In the genomic region with DNA sequence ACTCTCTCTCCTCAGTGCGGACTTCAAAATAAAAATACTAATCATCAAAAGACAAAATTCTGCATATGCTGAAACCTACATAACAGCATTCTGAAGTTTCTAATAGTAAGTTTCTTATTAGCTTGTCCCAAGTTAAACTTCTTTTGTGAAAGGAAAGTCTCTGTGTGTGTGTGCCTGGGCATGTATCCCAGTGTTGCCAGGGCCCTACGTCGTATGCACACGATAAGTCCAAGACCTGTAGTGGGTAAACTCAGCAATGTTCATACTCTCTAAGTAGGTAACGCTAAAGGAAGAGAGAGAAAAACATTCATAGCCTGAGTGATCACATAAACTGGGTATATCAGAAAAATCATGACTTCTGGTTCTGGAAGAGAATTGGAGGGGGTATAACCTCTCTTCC, we compare ENCODE assay signal across 34 cellular contexts.
"Had no signal": no experiment of that assay in that cellular context is flagged by ENCODE, and none has a peak within 500 bp of the region (broad histone marks: within the 10 kb centered on the region; RNA-seq: fewer than 3 reads in every experiment).

No MANE protein-coding gene starts in this region.

- DNase-seq: activated effector memory CD4-positive, alpha-beta T cell treated with anti-CD3 and anti-CD28 coated beads, Interleukin-2, amount 50 U/mL, for 16 hours; activated effector memory CD4-positive, alpha-beta T cell treated with Interleukin-2 at 50 U/mL for 16 hours; activated gamma-delta T cell; activated gamma-delta T cell treated with Interleukin-2 at 50 U/mL for 16 hours; activated naive CD4-positive, alpha-beta T cell; activated naive CD4-positive, alpha-beta T cell treated with anti-CD3 and anti-CD28 coated beads for 36 hours; activated naive CD4-positive, alpha-beta T cell treated with anti-CD3 and anti-CD28 coated beads, Interleukin-2, amount 10 ng/mL, durations not matched to agents 7 days and 5 days; activated naive CD4-positive, alpha-beta T cell treated with anti-CD3 and anti-CD28 coated beads, Interleukin-2, amount 50 U/mL, for 16 hours; activated naive CD4-positive, alpha-beta T cell treated with Interleukin-2 at 50 U/mL for 16 hours; activated naive CD8-positive, alpha-beta T cell treated with anti-CD3 and anti-CD28 coated beads for 36 hours; activated naive CD8-positive, alpha-beta T cell treated with anti-CD3 and anti-CD28 coated beads, Interleukin-2, amount 10 ng/mL, durations not matched to agents 7 days and 5 days; activated naive CD8-positive, alpha-beta T cell treated with anti-CD3 and anti-CD28 coated beads, Interleukin-2, amount 50 U/mL, for 24 hours; activated T-cell treated with anti-CD3 and anti-CD28 coated beads, Interleukin-2, amount 50 U/mL, for 1 hour; activated T-cell treated with anti-CD3 and anti-CD28 coated beads, Interleukin-2, amount 50 U/mL, for 24 hours; activated T-cell treated with anti-CD3 and anti-CD28 coated beads, Interleukin-2, amount 50 U/mL, for 4 hours; activated T-cell treated with anti-CD3 and anti-CD28 coated beads, Interleukin-2, amount 50 U/mL, for 48 hours; activated T-cell treated with anti-CD3 and anti-CD28 coated beads, Interleukin-2, amount 50 U/mL, for 72 hours; adrenal gland; amniotic stem cell; amygdala; anterior cingulate cortex; aorta; brain microvascular endothelial cell; caudate nucleus; central memory CD4-positive, alpha-beta T cell; cerebellar nuclear complex had no signal

- H3K4me3 ChIP-seq: adrenal gland, ascending aorta, body of pancreas, breast epithelium, cardiac muscle cell had no signal

- FAIRE-seq: astrocyte, bronchial epithelial cell had no signal

- H3K27me3 ChIP-seq: adrenal gland, ascending aorta, body of pancreas, brain microvascular endothelial cell, breast epithelium, cardiac muscle cell had no signal

- H3K36me3 ChIP-seq: adrenal gland, ascending aorta, brain microvascular endothelial cell, breast epithelium, cardiac muscle cell had no signal

- H3K27ac ChIP-seq: adrenal gland, ascending aorta, body of pancreas, brain microvascular endothelial cell, breast epithelium, cardiac muscle cell had no signal

- ATAC-seq: activated naive CD4-positive, alpha-beta T cell treated with anti-CD3 and anti-CD28 coated beads, Interleukin-2, amount 50 U/mL, for 72 hours; activated naive CD8-positive, alpha-beta T cell treated with anti-CD3 and anti-CD28 coated beads, Interleukin-2, amount 50 U/mL, for 24 hours; activated T-cell treated with anti-CD3 and anti-CD28 coated beads, Interleukin-2, amount 50 U/mL, for 4 hours; activated T-cell treated with anti-CD3 and anti-CD28 coated beads, Interleukin-2, amount 50 U/mL, for 72 hours; activated T-helper 17 cell treated with anti-CD3 and anti-CD28 coated beads, Interleukin-2, amount 50 U/mL, for 72 hours; body of pancreas had no signal

- H3K4me1 ChIP-seq: adrenal gland, ascending aorta, body of pancreas, breast epithelium had no signal

- H3K9me3 ChIP-seq: adrenal gland, ascending aorta, body of pancreas, breast epithelium had no signal
